22 cellular contexts compared by ENCODE assay signal in genomic region chr5:179452356-179453230, GRCh38.
"Had no signal": no experiment of that assay in that cellular context is flagged by ENCODE, and none has a peak within 500 bp of the region (broad histone marks: within the 10 kb centered on the region; RNA-seq: fewer than 3 reads in every experiment).

No MANE protein-coding gene starts in this region.

- H3K27ac ChIP-seq: cardiac muscle cell, heart left ventricle, neutrophil, ovary, right atrium auricular region, testis, transverse colon had no signal

- H3K4me1 Mint-ChIP-seq: activated CD4-positive, alpha-beta T cell treated with anti-CD3 and anti-CD28 coated beads, Interleukin-2, amount 10 ng/mL, durations not matched to agents 24 days and 14 days; memory B cell; stimulated activated naive B cell treated with anti-CD40 and anti-IgM and Interleukin-4, amounts not matched to agents 10 μg/mL and 1 μg/mL and 100 μg/mL, for 72 hours had no signal

- H3K9me3 ChIP-seq: neutrophil, ovary, right atrium auricular region, testis had no signal

- H3K27ac Mint-ChIP-seq: activated CD4-positive, alpha-beta memory T cell treated with anti-CD3 and anti-CD28 coated beads for 36 hours; activated CD4-positive, alpha-beta T cell treated with anti-CD3 and anti-CD28 coated beads, Interleukin-2, amount 10 ng/mL, durations not matched to agents 24 days and 14 days; immature natural killer cell; memory B cell; naive thymus-derived CD4-positive, alpha-beta T cell; stimulated activated naive B cell treated with anti-CD40 and anti-IgM and Interleukin-4, amounts not matched to agents 10 μg/mL and 1 μg/mL and 100 μg/mL, for 72 hours had no signal

- H3K4me1 ChIP-seq: heart left ventricle, right atrium auricular region, testis, transverse colon had no signal

- ATAC-seq: naive thymus-derived CD4-positive, alpha-beta T cell; stimulated activated naive B cell treated with anti-CD40 and anti-IgM and Interleukin-4, amounts not matched to agents 10 μg/mL and 1 μg/mL and 100 μg/mL, for 72 hours had no signal

- H3K4me3 Mint-ChIP-seq: activated CD4-positive, alpha-beta memory T cell treated with anti-CD3 and anti-CD28 coated beads for 36 hours; activated CD4-positive, alpha-beta T cell treated with anti-CD3 and anti-CD28 coated beads, Interleukin-2, amount 10 ng/mL, durations not matched to agents 24 days and 14 days; immature natural killer cell; memory B cell; naive thymus-derived CD4-positive, alpha-beta T cell; stimulated activated naive B cell treated with anti-CD40 and anti-IgM and Interleukin-4, amounts not matched to agents 10 μg/mL and 1 μg/mL and 100 μg/mL, for 72 hours had no signal

- H3K27me3 Mint-ChIP-seq: activated CD4-positive, alpha-beta T cell treated with anti-CD3 and anti-CD28 coated beads, Interleukin-2, amount 10 ng/mL, durations not matched to agents 24 days and 14 days had no signal

- DNase-seq: activated CD4-positive, alpha-beta memory T cell treated with anti-CD3 and anti-CD28 coated beads for 36 hours; activated CD4-positive, alpha-beta T cell treated with anti-CD3 and anti-CD28 coated beads, Interleukin-2, amount 10 ng/mL, durations not matched to agents 24 days and 14 days; activated CD4-positive, CD25-positive, alpha-beta regulatory T cell treated with anti-CD3 and anti-CD28 coated beads, Interleukin-2, amount 50 U/mL, for 72 hours; activated CD8-positive, alpha-beta memory T cell treated with anti-CD3 and anti-CD28 coated beads, Interleukin-2, amount 50 U/mL, for 4 hours; activated gamma-delta T cell; activated naive CD4-positive, alpha-beta T cell treated with anti-CD3 and anti-CD28 coated beads, Interleukin-2, amount 50 U/mL, for 16 hours; activated T-cell treated with anti-CD3 and anti-CD28 coated beads, Interleukin-2, amount 50 U/mL, for 1 hour; heart left ventricle; immature natural killer cell; midbrain; naive thymus-derived CD4-positive, alpha-beta T cell; ovary; stimulated activated CD4-positive, alpha-beta T cell treated with anti-CD3 and anti-CD28 coated beads, Interleukin-15, amount 100 ng/mL, for 24 hours; stimulated activated CD4-positive, alpha-beta T cell treated with anti-CD3 and anti-CD28 coated beads, Interleukin-2, amount 100 ng/mL, for 24 hours; stimulated activated naive B cell treated with anti-CD40 and anti-IgM and Interleukin-4, amounts not matched to agents 10 μg/mL and 1 μg/mL and 100 μg/mL, for 72 hours; T-helper 2 cell; testis; transverse colon had no signal

- H3K27me3 ChIP-seq: cardiac muscle cell, neutrophil, ovary, right atrium auricular region, testis, transverse colon had no signal

- H3K4me3 ChIP-seq: cardiac muscle cell, heart left ventricle, ovary, right atrium auricular region, testis, transverse colon had no signal

- H3K36me3 ChIP-seq: cardiac muscle cell, heart left ventricle, neutrophil, ovary, right atrium auricular region, transverse colon had no signal

- H3K36me3 Mint-ChIP-seq: activated CD4-positive, alpha-beta memory T cell treated with anti-CD3 and anti-CD28 coated beads for 36 hours; immature natural killer cell had no signal
